In the genomic region with DNA sequence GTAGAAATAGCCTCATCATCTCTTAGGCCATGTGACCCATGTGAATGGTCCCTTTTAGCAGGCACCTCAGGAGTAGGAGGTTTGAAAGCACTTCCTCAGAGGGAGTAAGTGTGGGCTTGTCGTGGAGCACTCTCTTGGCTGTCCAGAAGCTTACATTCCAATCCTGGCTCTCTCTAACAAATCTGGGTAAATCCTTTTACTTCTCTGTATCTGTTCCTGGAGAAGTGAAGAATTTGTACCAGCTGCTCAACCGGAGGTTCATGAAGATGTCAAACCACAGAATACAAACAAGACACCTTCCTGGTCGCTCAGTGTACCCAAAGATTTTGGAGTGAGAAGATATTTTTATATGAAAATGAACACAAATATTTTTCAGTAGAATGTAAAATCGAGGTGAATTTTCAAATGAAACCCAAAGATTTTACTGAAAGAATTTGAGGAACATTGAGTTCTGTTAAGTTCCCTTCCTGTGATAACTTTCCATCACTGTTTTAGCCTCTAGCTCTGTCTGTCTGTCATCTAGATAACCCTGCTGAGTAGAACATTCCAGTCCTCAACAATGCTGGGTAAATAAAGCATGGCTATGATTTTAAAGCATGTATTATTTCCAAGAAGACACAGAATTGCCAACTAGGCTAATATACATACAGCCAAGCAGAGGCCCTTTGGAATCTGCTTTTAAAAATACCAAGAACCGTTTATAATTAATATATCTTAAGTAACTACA, we compare ENCODE assay signal across 22 cellular contexts.
DNase-seq lines count a peak whose midpoint lies in the region; ATAC-seq, FAIRE-seq and TF ChIP-seq lines count a peak whose summit lies in the region.
"Had no signal": no experiment of that assay in that cellular context is flagged by ENCODE, and none has a peak within 500 bp of the region (broad histone marks: within the 10 kb centered on the region; RNA-seq: fewer than 3 reads in every experiment).

No MANE protein-coding gene starts in this region.

- ATAC-seq in thoracic aorta (ENCODE audit: insufficient number of reproducible peaks, low FRiP score, low read depth) (no peak), GM19467 (IDR thresholded peaks at IDR 0.05; ENCODE audit: unreplicated experiment) (no peak), aorta (ENCODE audit: low FRiP score) (no peak)
- ATAC-seq: gastroesophageal sphincter; natural killer cell treated with Interleukin-12 subunit alpha and Interleukin-12 subunit beta and Interleukin-15 and Interleukin-18, amount 100 ng/mL, for 72 hours; stimulated activated naive CD8-positive, alpha-beta T cell treated with anti-CD3 and anti-CD28 coated beads, Interleukin-15, Interleukin-2, amounts not matched to agents 100 U/mL and 50 U/mL, for 24 hours had no signal

- no peak for TF ChIP-seq POLR2A in H54 (IDR thresholded peaks at IDR 0.05; ENCODE audit: low read depth, low read length)

- no peak for TF ChIP-seq CTCF in ascending aorta (IDR thresholded peaks at IDR 0.05)
- TF ChIP-seq CTCF in fibroblast of villous mesenchyme (IDR thresholded peaks at IDR 0.05; ENCODE audit: insufficient read depth, low read depth, low read length): no peak
- no peak for TF ChIP-seq CTCF in thoracic aorta (IDR thresholded peaks at IDR 0.05)

- H3K27ac ChIP-seq in ascending aorta (peak overlapping the region; percentile 61 to 80), thoracic aorta (peak overlapping the region; percentile 65 to 73), aorta (ENCODE audit: low read depth in 1 of 2, low read length in 2 of 2) (peak overlapping the region in 1 of 2 donors; percentile 26)
- H3K27ac ChIP-seq: gastroesophageal sphincter, Peyer's patch, skin epidermis had no signal

- no peaks in the 10 kb centered on the region for H3K9me3 ChIP-seq in ascending aorta
- H3K9me3 ChIP-seq in thoracic aorta: no peaks in the 10 kb centered on the region
- no peaks in the 10 kb centered on the region for H3K9me3 ChIP-seq in aorta (ENCODE audit: control insufficient read depth, low read length)
- H3K9me3 ChIP-seq: breast epithelium, gastroesophageal sphincter, Peyer's patch, tibial nerve had no signal

- WGBS in aorta, 2 donors: 17 to 24% methylated on average over 5 of the region's 5 CpGs

- peaks cover 0 to 21% of the 10 kb centered on the region in 2 donors for H3K4me1 ChIP-seq in ascending aorta
- peaks cover 30 to 43% of the 10 kb centered on the region in 2 donors for H3K4me1 ChIP-seq in thoracic aorta (ENCODE audit: control insufficient read depth in 1 of 2, low read depth in 2 of 2)
- H3K4me1 ChIP-seq in aorta (ENCODE audit: control insufficient read depth in 1 of 2, insufficient read depth in 2 of 2, low read length in 2 of 2): peaks cover 2 to 12% of the 10 kb centered on the region in 2 donors
- H3K4me1 ChIP-seq: breast epithelium, gastroesophageal sphincter, Peyer's patch had no signal

- H3K27me3 ChIP-seq in ascending aorta: no peaks in the 10 kb centered on the region
- H3K27me3 ChIP-seq in thoracic aorta (replicated peaks; ENCODE audit: insufficient read depth): no peaks in the 10 kb centered on the region
- no peaks in the 10 kb centered on the region for H3K27me3 ChIP-seq in aorta (ENCODE audit: control insufficient read depth in 1 of 2, insufficient read depth in 2 of 2, low read length in 1 of 2)
- H3K27me3 ChIP-seq: breast epithelium, gastroesophageal sphincter, Peyer's patch, tibial nerve had no signal

- H3K36me3 ChIP-seq in ascending aorta (peaks cover 3 to 16% of the 10 kb centered on the region in 2 donors), thoracic aorta (peaks cover 3% of the 10 kb centered on the region), aorta (ENCODE audit: control insufficient read depth in 1 of 2, insufficient read depth in 2 of 2, low read length in 1 of 2) (no peaks in the 10 kb centered on the region)
- H3K36me3 ChIP-seq: breast epithelium had no signal

- FAIRE-seq in H54 (lab: Jason Lieb, UNC): no peak

- DNase-seq in LHCN-M2 (ENCODE audit: low read depth) (peak; percentile 89), ascending aorta (ENCODE audit: low spot score in 2 of 2) (no peak), fibroblast of villous mesenchyme (ENCODE audit: low read depth) (peak; percentile 71), thoracic aorta (ENCODE audit: low spot score) (no peak), aorta (no peak), H54 (ENCODE audit: insufficient read length, low spot score) (no peak)
- DNase-seq: activated CD4-positive, alpha-beta T cell treated with anti-CD3 and anti-CD28 coated beads for 1 hour; DMS79 treated with DMSO at 0.1 percent for 48 hours; HCEC 1CT; kidney glomerular epithelial cell; mesendoderm; NCI-H1105; NCI-H2081 treated with DMSO at 0.1 percent for 48 hours; NCI-H510A; Peyer's patch; stimulated activated naive CD8-positive, alpha-beta T cell treated with anti-CD3 and anti-CD28 coated beads, Interleukin-15, Interleukin-2, amounts not matched to agents 100 U/mL and 50 U/mL, for 24 hours had no signal

- intact Hi-C loops in ascending aorta (cut with DNase I): no loop called here
- intact Hi-C loops in aorta (cut with DNase I): loop anchor here in 1 of 2 donors (5.0 kb wide), 1 partner anchor 136 kb away; no protein-coding TSS in a partner anchor

- H3K4me3 ChIP-seq in ascending aorta (no peak overlapping the region), fibroblast of villous mesenchyme (ENCODE audit: low read depth, low read length) (no peak overlapping the region), thoracic aorta (peak overlapping the region; percentile 18), aorta (ENCODE audit: low read length in 2 of 2) (no peak overlapping the region)
- H3K4me3 ChIP-seq: breast epithelium, gastroesophageal sphincter, Peyer's patch, skin epidermis, tibial nerve had no signal

Comparison
In these comparisons a context has a peak if more than half of its experiments do, and no peak if none do; other contexts are left out.
1. DNase-seq: peak in LHCN-M2 (single experiment) and fibroblast of villous mesenchyme (single experiment); none in ascending aorta (0 of 2), thoracic aorta (single experiment), aorta (0 of 2) and H54 (single experiment).